In genomic region chr9:84364904-84365490, GRCh38 we compare ENCODE assay signal across 5 cellular contexts. TPM values are rescaled to one million over a fixed set of nuclear protein-coding genes. Genes with fewer than 3 reads are reported as not detected.
"Had no signal": no experiment of that assay in that cellular context is flagged by ENCODE, and none has a peak within 500 bp of the region (broad histone marks: within the 10 kb centered on the region; RNA-seq: fewer than 3 reads in every experiment).

No MANE protein-coding gene starts in this region.

RNA-seq across cellular contexts. Expression of gene SLC28A3, which starts 24.4 kb away (rescaled TPM):
- total RNA-seq: occipital lobe, psoas muscle, sigmoid colon, skeletal muscle tissue, temporal lobe had no signal
